In genomic region chr6:132504757-132505156, GRCh38 we compare ENCODE assay signal across 25 cellular contexts. TPM values are rescaled to one million over a fixed set of nuclear protein-coding genes. Genes with fewer than 3 reads are reported as not detected.
DNase-seq lines count a peak whose midpoint lies in the region; ATAC-seq, FAIRE-seq and TF ChIP-seq lines count a peak whose summit lies in the region.
"Had no signal": no experiment of that assay in that cellular context is flagged by ENCODE, and none has a peak within 500 bp of the region (broad histone marks: within the 10 kb centered on the region; RNA-seq: fewer than 3 reads in every experiment).

No MANE protein-coding gene starts in this region.

- no peak for DNase-seq in heart right ventricle
- no peak for DNase-seq in right atrium auricular region (ENCODE audit: low spot score)
- DNase-seq in GM12878 (ENCODE audit: low read depth, low spot score) = no peak
- DNase-seq in left lung = no peak
- peak; percentile 41 for DNase-seq in stomach
- DNase-seq in NCI-H1417 (lab: John Stamatoyannopoulos, UW) = no peak
- no peak for DNase-seq in activated CD8-positive, alpha-beta memory T cell treated with anti-CD3 and anti-CD28 coated beads for 24 hours
- no peak for DNase-seq in HTR-8/SVneo (ENCODE audit: insufficient read length, low spot score)
- DNase-seq: 8988T; activated CD4-positive, alpha-beta T cell treated with anti-CD3 and anti-CD28 coated beads, Interleukin-2, amount 10 ng/mL, durations not matched to agents 24 days and 14 days; BE2C; EL; hippocampal formation; islet precursor cell; MG63; NCI-H146; stimulated activated CD4-positive, alpha-beta T cell treated with anti-CD3 and anti-CD28 coated beads, Interleukin-1b, Interleukin-23, amount 100 ng/mL, for 48 hours; T-helper 1 cell; upper lobe of left lung had no signal

- H4K20me1 ChIP-seq in GM12878 (ENCODE audit: control insufficient read depth, insufficient read depth) = no peaks in the 10 kb centered on the region

- H2AFZ ChIP-seq in GM12878 (ENCODE audit: control insufficient read depth, low read depth, low read length) = no peak overlapping the region
- H2AFZ ChIP-seq: parathyroid adenoma had no signal

- TF ChIP-seq EP300 in GM12878 (IDR thresholded peaks at IDR 0.05; ENCODE audit: borderline replicate concordance in 1 of 2, control insufficient read depth in 1 of 2, low read depth in 2 of 2, low read length in 2 of 2) = no peak
- TF ChIP-seq EP300 in stomach (IDR thresholded peaks at IDR 0.05) = no peak

- 0 out of 2 replicates have a peak overlapping the region, but pooled peaks have one; percentile 2 for H3K4me2 ChIP-seq in GM12878 (ENCODE audit: control insufficient read depth, insufficient read depth)

- SMC1A ChIA-PET in GM12878 (lab: Charles Lee; ENCODE audit: uncharacterized antibody, unreplicated experiment) = interaction anchor here (2.2 kb wide), 1 partner anchor 8 kb away, joined by 4 read pairs; no protein-coding TSS in a partner anchor

- H3K9ac ChIP-seq in GM12878 (ENCODE audit: control insufficient read depth, insufficient read depth, low read length) = no peak overlapping the region; the same call in 1 of the 2 replicates
- H3K9ac ChIP-seq: parathyroid adenoma had no signal

- WGBS in heart right ventricle, 2 donors = 72 to 81% methylated on average over 5 of the region's 5 CpGs
- WGBS in GM12878 (ENCODE audit: insufficient coverage, insufficient replicate concordance, low lambda C conversion rate, missing lambda C conversion rate) = 71% methylated on average over 5 of the region's 5 CpGs
- WGBS in stomach, 5 donors = 55 to 73% (median 65%) methylated on average over 5 of the region's 5 CpGs

- H3K4me1 ChIP-seq in heart right ventricle (peaks cover 5 to 63% (median 46%) of the 10 kb centered on the region in 9 donors), right atrium auricular region (peaks cover 0 to 48% of the 10 kb centered on the region in 2 donors), GM12878 (ENCODE audit: control insufficient read depth, insufficient read depth, low read length) (peaks cover 34% of the 10 kb centered on the region), left lung (peaks cover 5 to 59% of the 10 kb centered on the region in 2 donors), stomach (peaks cover 9 to 60% (median 41%) of the 10 kb centered on the region in 4 donors)
- H3K4me1 ChIP-seq: BE2C had no signal

- H3K27ac ChIP-seq in heart right ventricle (no peak overlapping the region), right atrium auricular region (no peak overlapping the region), GM12878 (ENCODE audit: control insufficient read depth, insufficient read depth) (peak overlapping the region; percentile 0; the same call in 1 of the 2 replicates), left lung (no peak overlapping the region), stomach (peak overlapping the region in 2 of 5 donors; percentile 16 to 31)
- H3K27ac ChIP-seq: parathyroid adenoma, upper lobe of left lung had no signal

- TF ChIP-seq POLR2A in GM12878 (IDR thresholded peaks at IDR 0.05; ENCODE audit: low read depth, low read length) (no peak), stomach (IDR thresholded peaks at IDR 0.05) (no peak)

- TF ChIP-seq RAD21 in GM12878 (IDR thresholded peaks at IDR 0.05; ENCODE audit: insufficient read depth, low read depth, low read length) = no peak

- no peaks in the 10 kb centered on the region for H3K9me3 ChIP-seq in heart right ventricle
- H3K9me3 ChIP-seq in right atrium auricular region = no peaks in the 10 kb centered on the region
- no peaks in the 10 kb centered on the region for H3K9me3 ChIP-seq in GM12878 (replicated peaks; ENCODE audit: control insufficient read depth, insufficient read depth, low read length)
- no peaks in the 10 kb centered on the region for H3K9me3 ChIP-seq in left lung
- H3K9me3 ChIP-seq in stomach = no peaks in the 10 kb centered on the region
- H3K9me3 ChIP-seq: BE2C, MG63, upper lobe of left lung had no signal

- no peak for FAIRE-seq in GM12878 (lab: Jason Lieb, UNC)
- no peak for FAIRE-seq in HTR-8/SVneo (lab: Jason Lieb, UNC)
- FAIRE-seq: endometrium had no signal

- intact Hi-C loops in heart right ventricle (cut with DNase I) (loop anchor here in 1 of 10 donors (2.0 kb wide), 1 partner anchor 14 kb away; no protein-coding TSS in a partner anchor), GM12878 (cut with micrococcal nuclease; ENCODE audit: unreplicated experiment) (no loop called here), left lung (cut with DNase I) (no loop called here), stomach (cut with DNase I; ENCODE audit: low total_unique reads) (no loop called here)

- in situ Hi-C loops in GM12878 (cut with MboI) = no loop called here

- CTCF ChIA-PET in GM12878 (lab: Yijun Ruan, JAX) = no interaction called here

- RAD21 ChIA-PET in GM12878 (lab: Charles Lee; ENCODE audit: unreplicated experiment) = no interaction called here

- no TSS peak for BruUV-seq in GM12878 (replicated peaks; lab: Mats Ljungman, UMichigan)

- no peak for TF ChIP-seq CTCF in heart right ventricle (IDR thresholded peaks at IDR 0.05)
- TF ChIP-seq CTCF in right atrium auricular region (IDR thresholded peaks at IDR 0.05) = no peak
- no peak for TF ChIP-seq CTCF in GM12878 (IDR thresholded peaks at IDR 0.05 in 2 of 3, conservative IDR thresholded peaks at IDR 0.05 in 1 of 3; ENCODE audit: control insufficient read depth in 2 of 3, extremely low read depth in 1 of 3, insufficient read depth in 1 of 3, low read depth in 3 of 3, low read length in 3 of 3)
- TF ChIP-seq CTCF in left lung (IDR thresholded peaks at IDR 0.05) = no peak
- no peak for TF ChIP-seq CTCF in stomach (IDR thresholded peaks at IDR 0.05)

- H3K36me3 ChIP-seq in heart right ventricle = peaks cover 0 to 45% (median 28%) of the 10 kb centered on the region in 9 donors
- peaks cover 21% of the 10 kb centered on the region for H3K36me3 ChIP-seq in right atrium auricular region
- peaks cover 3 to 29% of the 10 kb centered on the region in 2 experiments for H3K36me3 ChIP-seq in GM12878 (ENCODE audit: control insufficient read depth in 2 of 2, insufficient read depth in 2 of 2, low read length in 1 of 2)
- peaks cover 0 to 49% of the 10 kb centered on the region in 2 donors for H3K36me3 ChIP-seq in left lung
- H3K36me3 ChIP-seq in stomach = peaks cover 11 to 51% (median 44%) of the 10 kb centered on the region in 4 donors
- H3K36me3 ChIP-seq: BE2C had no signal

- H3K27me3 ChIP-seq in heart right ventricle (no peaks in the 10 kb centered on the region), right atrium auricular region (no peaks in the 10 kb centered on the region), GM12878 (replicated peaks in 1 of 2; ENCODE audit: control insufficient read depth in 2 of 2, insufficient read depth in 2 of 2, low read length in 1 of 2) (no peaks in the 10 kb centered on the region), left lung (no peaks in the 10 kb centered on the region), stomach (no peaks in the 10 kb centered on the region)
- H3K27me3 ChIP-seq: BE2C, MG63, upper lobe of left lung had no signal

- POLR2A ChIA-PET in GM12878 (lab: Charles Lee) = no interaction called here

- ATAC-seq in heart right ventricle (peak in 5 of 8 donors; percentile 42 to 80 (median 50)), GM12878 (no peak), left lung (peak; percentile 22)
- ATAC-seq: activated naive CD4-positive, alpha-beta T cell treated with anti-CD3 and anti-CD28 coated beads, Interleukin-2, amount 50 U/mL, for 72 hours had no signal

- H3K4me3 ChIP-seq in heart right ventricle (no peak overlapping the region), right atrium auricular region (no peak overlapping the region), GM12878 (peak overlapping the region; percentile 51; the same call in 1 of the 2 replicates), left lung (no peak overlapping the region), stomach (no peak overlapping the region)
- H3K4me3 ChIP-seq: MG63, upper lobe of left lung had no signal

- H3K79me2 ChIP-seq in GM12878 (ENCODE audit: control insufficient read depth, insufficient read depth, low read length) = peaks cover 86% of the 10 kb centered on the region

RNA-seq across cellular contexts. Expression of gene STX7, which starts 8.2 kb away (rescaled TPM):
- 10 to 100 TPM; 50.4 to 71.4 (median 61.3) TPM for total RNA-seq in heart right ventricle
- polyA plus RNA-seq in heart right ventricle = 10 to 100 TPM in 1 of 2 donors, 1 to 10 TPM in 1; 6.4 to 11.9 TPM
- 10 to 100 TPM; 27.0 to 39.9 TPM for total RNA-seq in right atrium auricular region
- total RNA-seq in GM12878 (2013; cell fraction: nucleolus; rRNA removed) = 94.1 and 97.1 TPM in 2 replicates
- total RNA-seq in GM12878 (2014; rRNA removed) = 28.8 and 33.4 TPM in 2 replicates
- total RNA-seq in GM12878 (2014; rRNA removed; fragmentation: Illumina TruSeq; extraction: Trizol) = 44.2 and 50.1 TPM in 2 replicates
- 57.9 and 60.8 TPM in 2 replicates for total RNA-seq in GM12878 (2021)
- polyA plus RNA-seq in GM12878 (2011; ENCODE audit: low read depth) = 17.1 TPM
- 75.5 and 95.5 TPM in 2 replicates for polyA plus RNA-seq in GM12878 (2011; rRNA removed)
- 23.5 and 24.8 TPM in 2 replicates for polyA plus RNA-seq in GM12878 (2011; cell fraction: cytosol; rRNA removed)
- 41.1 and 47.0 TPM in 2 replicates for polyA plus RNA-seq in GM12878 (2011; cell fraction: nucleus; rRNA removed)
- polyA plus RNA-seq in GM12878 (2012) = 23.6 and 39.4 TPM in 2 replicates
- polyA plus RNA-seq in GM12878 (2014; fragmentation: Illumina TruSeq; extraction: Trizol) = 66.1 and 70.2 TPM in 2 replicates
- polyA plus RNA-seq in GM12878 (2014; fragmentation: Nextera tagmentation; extraction: Ambion mirVana) = 10 to 100 TPM; 26.5 to 30.7 TPM
- 38.6 and 40.0 TPM in 2 replicates for polyA plus RNA-seq in GM12878 (2014; rRNA removed)
- 10 to 100 TPM; 52.5 to 58.1 TPM for polyA plus RNA-seq in GM12878 (2016; fragmentation: Nextera tagmentation; extraction: Ambion mirVana)
- polyA minus RNA-seq in GM12878 (2011; rRNA and poly(A)+ RNA removed) = 33.6 and 41.0 TPM in 2 replicates
- polyA minus RNA-seq in GM12878 (2011; cell fraction: cytosol; rRNA and poly(A)+ RNA removed) = 24.6 and 27.8 TPM in 2 replicates
- 60.2 and 102 TPM in 2 replicates for polyA minus RNA-seq in GM12878 (2011; cell fraction: nucleus; rRNA and poly(A)+ RNA removed)
- 10 to 100 TPM; 61.2 to 69.7 TPM for total RNA-seq in left lung
- 10 to 100 TPM; 29.8 to 39.3 (median 31.5) TPM for total RNA-seq in stomach
- polyA plus RNA-seq in stomach = 10 to 100 TPM in 2 of 3 donors, 1 to 10 TPM in 1; 8.6 to 22.9 (median 17.7) TPM

RNA-seq across cellular contexts. Expression of gene TAAR9, which starts 33.3 kb away (rescaled TPM):
- total RNA-seq in heart right ventricle (not detected), right atrium auricular region (not detected), GM12878 (2014; rRNA removed) (not detected in 2 replicates), GM12878 (2014; rRNA removed; fragmentation: Illumina TruSeq; extraction: Trizol) (not detected in 2 replicates), GM12878 (2021) (not detected in 2 replicates), left lung (not detected), stomach (not detected)
- polyA plus RNA-seq in heart right ventricle (not detected), GM12878 (2011; rRNA removed) (not detected in 2 replicates), GM12878 (2014; fragmentation: Illumina TruSeq; extraction: Trizol) (not detected in 2 replicates), GM12878 (2014; fragmentation: Nextera tagmentation; extraction: Ambion mirVana) (not detected), GM12878 (2014; rRNA removed) (not detected in 2 replicates), GM12878 (2016; fragmentation: Nextera tagmentation; extraction: Ambion mirVana) (not detected), stomach (not detected)
- not detected in 2 replicates for total RNA-seq in GM12878 (2013; cell fraction: nucleolus; rRNA removed)
- not detected for polyA plus RNA-seq in GM12878 (2011; ENCODE audit: low read depth)
- not detected in 2 replicates for polyA plus RNA-seq in GM12878 (2011; cell fraction: cytosol; rRNA removed)
- not detected in 2 replicates for polyA plus RNA-seq in GM12878 (2011; cell fraction: nucleus; rRNA removed)
- polyA plus RNA-seq in GM12878 (2012) = not detected in 2 replicates
- polyA minus RNA-seq in GM12878 (2011; rRNA and poly(A)+ RNA removed) = not detected in 2 replicates
- not detected in 2 replicates for polyA minus RNA-seq in GM12878 (2011; cell fraction: cytosol; rRNA and poly(A)+ RNA removed)
- not detected in 2 replicates for polyA minus RNA-seq in GM12878 (2011; cell fraction: nucleus; rRNA and poly(A)+ RNA removed)
- total RNA-seq: activated CD4-positive, alpha-beta T cell treated with anti-CD3 and anti-CD28 coated beads, Interleukin-2, amount 10 ng/mL, durations not matched to agents 24 days and 14 days; activated naive CD4-positive, alpha-beta T cell treated with anti-CD3 and anti-CD28 coated beads, Interleukin-2, amount 50 U/mL, for 72 hours; cerebellum; mesenteric fat pad; skeletal muscle tissue; upper lobe of left lung had no signal

RNA-seq across cellular contexts. Expression of gene TAAR8, which starts 47.7 kb away (rescaled TPM):
- total RNA-seq in heart right ventricle (not detected), right atrium auricular region (not detected), GM12878 (2014; rRNA removed) (not detected in 2 replicates), GM12878 (2014; rRNA removed; fragmentation: Illumina TruSeq; extraction: Trizol) (not detected in 2 replicates), GM12878 (2021) (not detected in 2 replicates), left lung (not detected), stomach (not detected)
- polyA plus RNA-seq in heart right ventricle (not detected), GM12878 (2011; rRNA removed) (not detected in 2 replicates), GM12878 (2014; fragmentation: Illumina TruSeq; extraction: Trizol) (not detected in 2 replicates), GM12878 (2014; fragmentation: Nextera tagmentation; extraction: Ambion mirVana) (not detected), GM12878 (2014; rRNA removed) (not detected in 2 replicates), GM12878 (2016; fragmentation: Nextera tagmentation; extraction: Ambion mirVana) (not detected), stomach (not detected)
- not detected in 2 replicates for total RNA-seq in GM12878 (2013; cell fraction: nucleolus; rRNA removed)
- polyA plus RNA-seq in GM12878 (2011; ENCODE audit: low read depth) = not detected
- not detected in 2 replicates for polyA plus RNA-seq in GM12878 (2011; cell fraction: cytosol; rRNA removed)
- polyA plus RNA-seq in GM12878 (2011; cell fraction: nucleus; rRNA removed) = not detected in 2 replicates
- not detected in 2 replicates for polyA plus RNA-seq in GM12878 (2012)
- polyA minus RNA-seq in GM12878 (2011; rRNA and poly(A)+ RNA removed) = not detected in 2 replicates
- not detected in 2 replicates for polyA minus RNA-seq in GM12878 (2011; cell fraction: cytosol; rRNA and poly(A)+ RNA removed)
- polyA minus RNA-seq in GM12878 (2011; cell fraction: nucleus; rRNA and poly(A)+ RNA removed) = not detected in 2 replicates
- total RNA-seq: activated CD4-positive, alpha-beta T cell treated with anti-CD3 and anti-CD28 coated beads, Interleukin-2, amount 10 ng/mL, durations not matched to agents 24 days and 14 days; activated naive CD4-positive, alpha-beta T cell treated with anti-CD3 and anti-CD28 coated beads, Interleukin-2, amount 50 U/mL, for 72 hours; cerebellum; mesenteric fat pad; skeletal muscle tissue; upper lobe of left lung had no signal
